9 cellular contexts compared by ENCODE assay signal in the genomic region with DNA sequence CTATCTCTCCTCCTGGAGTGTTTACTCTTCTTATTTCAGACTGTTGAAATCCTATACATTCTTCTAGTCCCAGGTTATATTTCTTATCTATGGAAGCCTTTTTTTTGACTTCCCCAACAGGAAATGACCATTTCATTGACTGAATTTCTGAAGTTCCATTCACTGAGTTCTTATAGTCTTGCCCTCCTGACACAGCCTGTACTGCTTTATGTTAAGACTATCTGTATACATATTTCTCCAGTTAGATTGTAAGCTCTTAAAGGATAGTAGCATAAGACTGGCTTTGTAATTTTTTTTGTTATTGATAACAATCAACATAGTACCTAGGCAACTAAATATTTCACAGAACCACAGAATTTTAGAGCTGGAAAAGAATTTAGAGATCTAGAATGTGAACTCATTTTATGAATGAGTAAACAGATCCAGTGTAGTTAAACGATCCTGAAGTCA. TPM values are rescaled to one million over a fixed set of nuclear protein-coding genes. Genes with fewer than 3 reads are reported as not detected.
DNase-seq lines count a peak whose midpoint lies in the region; ATAC-seq and TF ChIP-seq lines count a peak whose summit lies in the region.
"Had no signal": no experiment of that assay in that cellular context is flagged by ENCODE, and none has a peak within 500 bp of the region (broad histone marks: within the 10 kb centered on the region; RNA-seq: fewer than 3 reads in every experiment).

No MANE protein-coding gene starts in this region.

- peak overlapping the region in 2 of 11 experiments; percentile 41 to 97; a peak in 1 of 22 replicates for H3K27ac ChIP-seq in BLaER1 treated with 17β-estradiol and CSF1 and Interleukin-3, amounts not matched to agents 10 nM and 100 nM
- no peak overlapping the region; the same call in 1 of the 2 replicates for H3K27ac ChIP-seq in IMR-90 (ENCODE audit: insufficient read depth, low read length)

- no peak overlapping the region for H2AK5ac ChIP-seq in IMR-90 (ENCODE audit: low read depth, low read length)

- H4K20me1 ChIP-seq in BLaER1 treated with 17β-estradiol and CSF1 and Interleukin-3, amounts not matched to agents 10 nM and 100 nM, result peaks cover 1 to 95% (median 12%) of the 10 kb centered on the region in 11 experiments; a peak in 16 of 22 replicates
- peaks cover 21% of the 10 kb centered on the region; the same call in 1 of the 2 replicates for H4K20me1 ChIP-seq in IMR-90 (ENCODE audit: insufficient read depth, low read length)

- H2BK15ac ChIP-seq in IMR-90 (ENCODE audit: low read depth, low read length), result peak overlapping the region; percentile 61; the same call in 2 of the 3 replicates

- 0 out of 2 replicates have a peak, but pooled peaks have one; percentile 4 for TF ChIP-seq RAD21 in IMR-90 (IDR thresholded peaks at IDR 0.05; ENCODE audit: low read length)

- CTCF ChIA-PET in IMR-90 (lab: Yijun Ruan, JAX), result interaction anchor here (1.5 kb wide), 1 partner anchor 57 kb away, joined by 3 read pairs; no protein-coding TSS in a partner anchor

- no peak overlapping the region for H3K23ac ChIP-seq in IMR-90 (ENCODE audit: low read depth, low read length)

- peak overlapping the region; percentile 91 for H3K27ac Mint-ChIP-seq in mesothelial cell of epicardium

- H3K36me3 ChIP-seq in BLaER1 treated with 17β-estradiol and CSF1 and Interleukin-3, amounts not matched to agents 10 nM and 100 nM, result no peaks in the 10 kb centered on the region
- no peaks in the 10 kb centered on the region for H3K36me3 ChIP-seq in IMR-90 (ENCODE audit: control insufficient read depth, insufficient read depth, low read length)
- H3K36me3 ChIP-seq: MG63 had no signal

- no peaks in the 10 kb centered on the region for H3K27me3 Mint-ChIP-seq in mesothelial cell of epicardium (ENCODE audit: low read depth)

- no peak overlapping the region for H3K14ac ChIP-seq in IMR-90 (replicated peaks; ENCODE audit: low read depth, low read length)

- in situ Hi-C loops in IMR-90 (cut with MboI; ENCODE audit: low sequenced_read_pairs) (loop anchor here (5.0 kb wide), 1 partner anchor 87 kb away; no protein-coding TSS in a partner anchor), astrocyte of the spinal cord (cut with HindIII; ENCODE audit: low sequenced_read_pairs) (no loop called here)

- H3K4me3 ChIP-seq in BLaER1 treated with 17β-estradiol and CSF1 and Interleukin-3, amounts not matched to agents 10 nM and 100 nM, result no peak overlapping the region
- no peak overlapping the region for H3K4me3 ChIP-seq in IMR-90 (ENCODE audit: insufficient read depth, low read depth, low read length)
- H3K4me3 ChIP-seq in astrocyte of the spinal cord (ENCODE audit: low read depth, low read length), result no peak overlapping the region
- H3K4me3 ChIP-seq: MG63 had no signal

- H3K9ac ChIP-seq in BLaER1 treated with 17β-estradiol and CSF1 and Interleukin-3, amounts not matched to agents 10 nM and 100 nM, result no peak overlapping the region
- H3K9ac ChIP-seq in IMR-90 (ENCODE audit: low read depth, low read length), result no peak overlapping the region

- TF ChIP-seq POLR2A in IMR-90 (IDR thresholded peaks at IDR 0.05; ENCODE audit: low read depth, low read length), result no peak

- H3K4ac ChIP-seq in IMR-90 (ENCODE audit: low read depth, low read length), result peak overlapping the region; percentile 41; the same call in 1 of the 2 replicates

- H3K4me3 Mint-ChIP-seq in mesothelial cell of epicardium, result no peak overlapping the region

- TF ChIP-seq CTCF in IMR-90 (conservative IDR thresholded peaks at IDR 0.05; ENCODE audit: low read depth, low read length) (no peak), astrocyte of the spinal cord (IDR thresholded peaks at IDR 0.05; ENCODE audit: low read depth, low read length) (no peak), mesothelial cell of epicardium (IDR thresholded peaks at IDR 0.05; ENCODE audit: unreplicated experiment) (no peak)

- peaks cover 14% of the 10 kb centered on the region for H3K9me1 ChIP-seq in IMR-90 (ENCODE audit: insufficient read depth, low read length)

- no CpG with 5 or more reads among the region's 1 CpG for WGBS in IMR-90 (ENCODE audit: extremely low coverage in 2 of 2, insufficient read length in 1 of 2), 2 experiments

- H3K27me3 ChIP-seq in BLaER1 treated with 17β-estradiol and CSF1 and Interleukin-3, amounts not matched to agents 10 nM and 100 nM, result no peaks in the 10 kb centered on the region
- no peaks in the 10 kb centered on the region for H3K27me3 ChIP-seq in IMR-90 (ENCODE audit: control insufficient read depth, insufficient read depth, low read length)
- H3K27me3 ChIP-seq: MG63 had no signal

- intact Hi-C loops in IMR-90 (cut with micrococcal nuclease), result loop anchor here (5.0 kb wide), 1 partner anchor 218 kb away; no protein-coding TSS in a partner anchor

- H3K18ac ChIP-seq in IMR-90 (ENCODE audit: low read depth, low read length), result peak overlapping the region; percentile 4; the same call in 1 of the 2 replicates

- H3K56ac ChIP-seq in IMR-90 (ENCODE audit: extremely low read depth, insufficient read depth, low read length), result no peak overlapping the region

- H4K91ac ChIP-seq in IMR-90 (ENCODE audit: insufficient read depth, low read depth, low read length), result 0 out of 2 replicates have a peak overlapping the region, but pooled peaks have one; percentile 26

- no TSS peak for BruUV-seq in IMR-90 (replicated peaks; lab: Mats Ljungman, UMichigan)

- no peak overlapping the region for H2AFZ ChIP-seq in IMR-90 (replicated peaks; ENCODE audit: low read length, poor library complexity)

- no peaks in the 10 kb centered on the region for H3K9me3 ChIP-seq in BLaER1 treated with 17β-estradiol and CSF1 and Interleukin-3, amounts not matched to agents 10 nM and 100 nM (replicated peaks in 1 of 11)
- H3K9me3 ChIP-seq in IMR-90 (ENCODE audit: control insufficient read depth, insufficient read depth, low read length), result no peaks in the 10 kb centered on the region
- H3K9me3 ChIP-seq: MG63 had no signal

- peak overlapping the region; percentile 38; the same call in 1 of the 2 replicates for H2BK120ac ChIP-seq in IMR-90 (ENCODE audit: low read depth, low read length)

- DNase-seq in IMR-90 (peak; percentile 86), astrocyte of the spinal cord (ENCODE audit: low read depth, low spot score) (peak; percentile 69), mesothelial cell of epicardium (ENCODE audit: low spot score in 2 of 2, unreplicated experiment in 2 of 2) (no peak), HUDEP-2 (lab: John Stamatoyannopoulos, UW; ENCODE audit: unreplicated experiment in 76 of 76) (no peak), NCI-H1930 (lab: John Stamatoyannopoulos, UW) (no peak), COR-L47 (lab: John Stamatoyannopoulos, UW) (no peak)
- DNase-seq: MG63 had no signal

- H4K5ac ChIP-seq in IMR-90 (ENCODE audit: low read depth, low read length), result no peak overlapping the region

- peak overlapping the region; percentile 2 to 90 (median 21); a peak in 13 of 22 replicates for H3K4me2 ChIP-seq in BLaER1 treated with 17β-estradiol and CSF1 and Interleukin-3, amounts not matched to agents 10 nM and 100 nM
- peak overlapping the region; percentile 46; the same call in 1 of the 2 replicates for H3K4me2 ChIP-seq in IMR-90 (ENCODE audit: low read depth, low read length)

- no peak overlapping the region for H2AK9ac ChIP-seq in IMR-90 (replicated peaks; ENCODE audit: low read depth, low read length, poor library complexity)

- no peaks in the 10 kb centered on the region for H3K36me3 Mint-ChIP-seq in mesothelial cell of epicardium

- dilution Hi-C loops in IMR-90 (cut with HindIII; ENCODE audit: low sequenced_read_pairs, unreplicated experiment), result no loop called here

- ATAC-seq in IMR-90 (ENCODE audit: low read depth), result peak; percentile 35
- no peak for ATAC-seq in HG02678 (IDR thresholded peaks at IDR 0.05; ENCODE audit: unreplicated experiment)

- peak overlapping the region; percentile 89 for H2BK5ac ChIP-seq in IMR-90 (ENCODE audit: low read depth, low read length, poor library complexity, severe bottlenecking)

- peaks cover 79 to 98% (median 89%) of the 10 kb centered on the region in 10 experiments for H3K4me1 ChIP-seq in BLaER1 treated with 17β-estradiol and CSF1 and Interleukin-3, amounts not matched to agents 10 nM and 100 nM
- H3K4me1 ChIP-seq in IMR-90 (ENCODE audit: control insufficient read depth, insufficient read depth, low read length), result peaks cover 25% of the 10 kb centered on the region

- no peaks in the 10 kb centered on the region for H3K9me3 Mint-ChIP-seq in mesothelial cell of epicardium

- POLR2A ChIA-PET in IMR-90 (lab: Charles Lee; ENCODE audit: unreplicated experiment), result no interaction called here

- peaks cover 3 to 57% of the 10 kb centered on the region in 2 experiments; a peak in 3 of 4 replicates for H3K79me1 ChIP-seq in IMR-90 (ENCODE audit: low read depth in 1 of 2, low read length in 2 of 2)

- H3K4me1 Mint-ChIP-seq in mesothelial cell of epicardium, result peaks cover 43% of the 10 kb centered on the region

- H2BK20ac ChIP-seq in IMR-90 (ENCODE audit: low read depth, low read length), result no peak overlapping the region

- peak overlapping the region in 1 of 2 experiments; percentile 52; a peak in 3 of 4 replicates for H4K8ac ChIP-seq in IMR-90 (ENCODE audit: low read depth in 2 of 2, low read length in 2 of 2)

TF ChIP-seq in IMR-90, 13 proteins besides CTCF, POLR2A, EP300 and RAD21 (continues in another document):
- TF ChIP-seq MAZ (IDR thresholded peaks at IDR 0.05; ENCODE audit: borderline replicate concordance, low read depth, low read length) (no peak), MXI1 (IDR thresholded peaks at IDR 0.05; ENCODE audit: borderline replicate concordance, low read depth, low read length) (no peak), RFX5 (IDR thresholded peaks at IDR 0.05; ENCODE audit: low read depth, low read length) (no peak), CEBPB (IDR thresholded peaks at IDR 0.05; ENCODE audit: low read depth, low read length) (peak; percentile 11; the same call in 1 of the 2 replicates), FOS (IDR thresholded peaks at IDR 0.05; ENCODE audit: low read depth, low read length) (no peak)
- TF ChIP-seq, protein P1, sequence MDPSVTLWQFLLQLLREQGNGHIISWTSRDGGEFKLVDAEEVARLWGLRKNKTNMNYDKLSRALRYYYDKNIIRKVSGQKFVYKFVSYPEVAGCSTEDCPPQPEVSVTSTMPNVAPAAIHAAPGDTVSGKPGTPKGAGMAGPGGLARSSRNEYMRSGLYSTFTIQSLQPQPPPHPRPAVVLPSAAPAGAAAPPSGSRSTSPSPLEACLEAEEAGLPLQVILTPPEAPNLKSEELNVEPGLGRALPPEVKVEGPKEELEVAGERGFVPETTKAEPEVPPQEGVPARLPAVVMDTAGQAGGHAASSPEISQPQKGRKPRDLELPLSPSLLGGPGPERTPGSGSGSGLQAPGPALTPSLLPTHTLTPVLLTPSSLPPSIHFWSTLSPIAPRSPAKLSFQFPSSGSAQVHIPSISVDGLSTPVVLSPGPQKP (IDR thresholded peaks at IDR 0.05; ENCODE audit: borderline replicate concordance, low read depth, low read length), result no peak

RNA-seq across cellular contexts. Expression of a gene that starts 14.9 kb away (rescaled TPM):
- total RNA-seq in IMR-90 (2012; rRNA removed), result 368 and 369 TPM in 2 replicates
- 56.3 and 67.6 TPM in 2 replicates for polyA plus RNA-seq in IMR-90 (2012; rRNA removed)
- 24.9 and 28.6 TPM in 2 replicates for polyA plus RNA-seq in IMR-90 (2012; cell fraction: cytosol; rRNA removed)
- 141 and 243 TPM in 2 replicates for polyA plus RNA-seq in IMR-90 (2012; cell fraction: nucleus; rRNA removed; ENCODE audit: low replicate concordance)
- total RNA-seq in mesothelial cell of epicardium, result 282 to 301 TPM (median 283 TPM) in 3 replicates

Comparison
In these comparisons a context has a peak if more than half of its experiments do, and no peak if none do; other contexts are left out.
1. DNase-seq: peak in IMR-90 (single experiment) and astrocyte of the spinal cord (single experiment); none in mesothelial cell of epicardium (0 of 2), HUDEP-2 (0 of 76), NCI-H1930 (0 of 2) and COR-L47 (single experiment).